Comparison of ENCODE assay signal across 11 cellular contexts in the genomic region with DNA sequence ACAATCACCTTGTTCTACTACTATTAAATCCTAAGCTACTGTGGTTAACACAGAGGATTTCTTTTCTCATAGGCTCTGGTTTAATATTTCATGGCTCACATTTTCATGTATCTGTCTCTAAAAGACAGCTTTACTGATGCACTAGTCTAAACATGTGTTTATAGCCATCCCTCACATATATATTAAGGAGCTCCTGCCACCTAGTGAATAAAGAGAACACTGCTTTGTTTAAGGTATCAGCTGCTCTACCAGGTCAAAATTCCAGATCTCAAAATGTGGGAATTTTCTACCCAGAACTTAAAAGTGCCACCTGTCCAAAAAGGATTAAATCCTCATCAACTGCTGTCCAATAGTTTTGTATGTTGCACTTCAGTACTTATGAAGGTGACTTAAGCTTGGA.
DNase-seq lines count a peak whose midpoint lies in the region; ATAC-seq, FAIRE-seq and TF ChIP-seq lines count a peak whose summit lies in the region.
"Had no signal": no experiment of that assay in that cellular context is flagged by ENCODE, and none has a peak within 500 bp of the region (broad histone marks: within the 10 kb centered on the region; RNA-seq: fewer than 3 reads in every experiment).

No MANE protein-coding gene starts in this region.

- H3K27ac ChIP-seq in small intestine (ENCODE audit: low read depth in 1 of 2, low read length in 1 of 2), result no peak overlapping the region
- H3K27ac ChIP-seq: parathyroid adenoma had no signal

- no peak overlapping the region for H3K4me3 ChIP-seq in small intestine (ENCODE audit: low read depth in 1 of 2, low read length in 2 of 2)
- H3K4me3 ChIP-seq: MG63 had no signal

- DNase-seq in GM18507 (ENCODE audit: extremely low spot score, insufficient read length, low read depth), result no peak
- DNase-seq in NCI-H748 (lab: John Stamatoyannopoulos, UW; ENCODE audit: unreplicated experiment), result peak; percentile 57
- DNase-seq in erythroblast (lab: John Stamatoyannopoulos, UW), result peak; percentile 0 to 2
- no peak for DNase-seq in small intestine
- DNase-seq: CD4-positive, CD25-positive, alpha-beta regulatory T cell; MG63 had no signal

- H3K4me1 ChIP-seq in small intestine (ENCODE audit: control insufficient read depth in 2 of 2, insufficient read depth in 1 of 2, low read depth in 1 of 2, low read length in 1 of 2), result no peaks in the 10 kb centered on the region
- H3K4me1 ChIP-seq: parathyroid adenoma had no signal

- H3K36me3 ChIP-seq in small intestine (ENCODE audit: control insufficient read depth in 2 of 2, insufficient read depth in 2 of 2, low read length in 2 of 2), result no peaks in the 10 kb centered on the region
- H3K36me3 ChIP-seq: MG63 had no signal

- no peaks in the 10 kb centered on the region for H3K9me3 ChIP-seq in small intestine (ENCODE audit: control insufficient read depth, low read depth)
- H3K9me3 ChIP-seq: MG63 had no signal

- no peaks in the 10 kb centered on the region for H3K27me3 ChIP-seq in small intestine (ENCODE audit: control insufficient read depth in 2 of 2, insufficient read depth in 2 of 2, low read length in 2 of 2)
- H3K27me3 ChIP-seq: MG63 had no signal

- peak; percentile 61 for FAIRE-seq in A204.1 (lab: Jason Lieb, UNC)
- FAIRE-seq in GM18507 (lab: Jason Lieb, UNC), result peak; percentile 74
- no peak for FAIRE-seq in small intestine (lab: Jason Lieb, UNC)

- ATAC-seq in GM19328 (IDR thresholded peaks at IDR 0.05; ENCODE audit: unreplicated experiment) (no peak), HG02623 (IDR thresholded peaks at IDR 0.05; ENCODE audit: unreplicated experiment) (no peak), HG03045 (IDR thresholded peaks at IDR 0.05; ENCODE audit: unreplicated experiment) (no peak)

- TF ChIP-seq POLR2A in erythroblast (IDR thresholded peaks at IDR 0.05; ENCODE audit: low read length), result no peak

Comparison
In these comparisons a context has a peak if more than half of its experiments do, and no peak if none do; other contexts are left out.
1. DNase-seq: peak in NCI-H748 (single experiment) and erythroblast (2 of 2); none in GM18507 (single experiment) and small intestine (single experiment).